ENCODE assay signal across 11 cellular contexts in genomic region chr4:173367946-173368345, GRCh38.
DNase-seq lines count a peak whose midpoint lies in the region; ATAC-seq lines count a peak whose summit lies in the region.
"Had no signal": no experiment of that assay in that cellular context is flagged by ENCODE, and none has a peak within 500 bp of the region (broad histone marks: within the 10 kb centered on the region; RNA-seq: fewer than 3 reads in every experiment).

No MANE protein-coding gene starts in this region.

- ATAC-seq in GM21786 (IDR thresholded peaks at IDR 0.05; ENCODE audit: unreplicated experiment) = no peak

- peak overlapping the region; percentile 69 for H3K27ac ChIP-seq in caudate nucleus (ENCODE audit: low read depth, low read length)
- H3K27ac ChIP-seq: brain microvascular endothelial cell, parathyroid adenoma had no signal

- H3K4me1 Mint-ChIP-seq in T-helper 1 cell treated with Interleukin-12 subunit alpha and Interleukin-12 subunit beta and Interleukin-4 antibody, amounts not matched to agents 30 μg/mL and 1 μg/mL, for 36 hours (ENCODE audit: low read depth) = peaks cover 37% of the 10 kb centered on the region

- H3K27me3 Mint-ChIP-seq in T-helper 1 cell treated with Interleukin-12 subunit alpha and Interleukin-12 subunit beta and Interleukin-4 antibody, amounts not matched to agents 30 μg/mL and 1 μg/mL, for 36 hours (ENCODE audit: low read depth) = no peaks in the 10 kb centered on the region

- DNase-seq in T-helper 1 cell = no peak
- peak; percentile 12 for DNase-seq in NCI-H748 (lab: John Stamatoyannopoulos, UW; ENCODE audit: unreplicated experiment)
- DNase-seq in caudate nucleus (lab: John Stamatoyannopoulos, UW) = no peak
- DNase-seq in pons (ENCODE audit: low spot score) = peak; percentile 24
- DNase-seq in DMS53 treated with DMSO at 0.1 percent for 48 hours (lab: John Stamatoyannopoulos, UW; ENCODE audit: unreplicated experiment) = no peak
- no peak for DNase-seq in NCI-H1092 (lab: John Stamatoyannopoulos, UW)
- DNase-seq: brain microvascular endothelial cell, NCI-H2227 treated with DMSO at 0.1 percent for 48 hours had no signal

- no peaks in the 10 kb centered on the region for H3K9me3 Mint-ChIP-seq in T-helper 1 cell treated with Interleukin-12 subunit alpha and Interleukin-12 subunit beta and Interleukin-4 antibody, amounts not matched to agents 30 μg/mL and 1 μg/mL, for 36 hours

- H3K4me3 Mint-ChIP-seq in T-helper 1 cell treated with Interleukin-12 subunit alpha and Interleukin-12 subunit beta and Interleukin-4 antibody, amounts not matched to agents 30 μg/mL and 1 μg/mL, for 36 hours = peak overlapping the region; percentile 59

- peaks cover 4% of the 10 kb centered on the region for H3K36me3 Mint-ChIP-seq in T-helper 1 cell treated with Interleukin-12 subunit alpha and Interleukin-12 subunit beta and Interleukin-4 antibody, amounts not matched to agents 30 μg/mL and 1 μg/mL, for 36 hours (ENCODE audit: low read depth)

- peak overlapping the region; percentile 44 for H3K27ac Mint-ChIP-seq in T-helper 1 cell treated with Interleukin-12 subunit alpha and Interleukin-12 subunit beta and Interleukin-4 antibody, amounts not matched to agents 30 μg/mL and 1 μg/mL, for 36 hours

Comparison
In these comparisons a context has a peak if more than half of its experiments do, and no peak if none do; other contexts are left out.
1. DNase-seq: peak in NCI-H748 (single experiment) and pons (single experiment); none in T-helper 1 cell (0 of 5), caudate nucleus (0 of 61), DMS53 treated with DMSO at 0.1 percent for 48 hours (single experiment) and NCI-H1092 (single experiment).